9 cellular contexts compared by ENCODE assay signal in the genomic region with DNA sequence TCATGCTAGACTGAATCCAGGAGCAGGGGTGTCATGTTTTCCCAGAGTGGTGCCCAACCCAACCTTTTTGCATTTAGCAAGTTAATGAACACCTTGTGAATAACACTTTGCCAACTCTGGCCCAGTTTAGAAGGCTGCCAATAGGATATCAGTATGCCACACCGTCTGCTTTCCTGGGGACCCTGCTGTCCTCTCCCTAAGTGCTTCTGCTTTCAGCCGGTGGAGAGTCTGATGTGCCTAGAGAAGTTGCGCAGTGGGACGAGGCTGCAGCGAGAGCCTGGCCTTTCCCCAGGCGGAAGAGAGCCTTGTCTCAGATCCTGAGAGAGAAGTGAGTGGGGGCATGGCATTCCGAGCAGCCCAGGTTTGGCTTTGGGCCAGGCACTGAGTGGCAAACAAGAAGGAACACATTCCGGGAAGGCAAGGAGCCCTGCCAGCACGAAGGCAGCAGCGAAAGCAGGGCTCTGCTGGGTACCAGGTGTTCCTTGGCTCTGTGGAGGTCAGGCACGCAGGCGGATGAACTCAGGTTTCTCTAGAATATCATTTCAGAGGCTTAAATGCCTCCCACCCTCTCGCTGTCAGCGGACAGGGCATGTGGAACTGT. TPM values are rescaled to one million over a fixed set of nuclear protein-coding genes. Genes with fewer than 3 reads are reported as not detected.
DNase-seq lines count a peak whose midpoint lies in the region; ATAC-seq and TF ChIP-seq lines count a peak whose summit lies in the region.
"Had no signal": no experiment of that assay in that cellular context is flagged by ENCODE, and none has a peak within 500 bp of the region (broad histone marks: within the 10 kb centered on the region; RNA-seq: fewer than 3 reads in every experiment).

No MANE protein-coding gene starts in this region.

- H3K36me3 ChIP-seq in lung (ENCODE audit: control insufficient read depth in 2 of 2, insufficient read depth in 2 of 2, low read length in 2 of 2) (no peaks in the 10 kb centered on the region), upper lobe of left lung (no peaks in the 10 kb centered on the region)

- H3K4me1 ChIP-seq in lung (ENCODE audit: control insufficient read depth in 2 of 2, insufficient read depth in 2 of 2, low read length in 2 of 2) (peaks cover 0 to 6% of the 10 kb centered on the region in 2 donors), upper lobe of left lung (peaks cover 22 to 35% (median 29%) of the 10 kb centered on the region in 4 donors)

- H3K4me3 ChIP-seq in lung, result peak overlapping the region; percentile 10
- H3K4me3 ChIP-seq in upper lobe of left lung, result peak overlapping the region in 3 of 4 donors; percentile 33 to 57 (median 53)

- H3K36me3 Mint-ChIP-seq in chondrocyte (ENCODE audit: low read depth) (no peaks in the 10 kb centered on the region), endothelial cell (ENCODE audit: low read depth, unreplicated experiment) (no peaks in the 10 kb centered on the region)

- H3K27me3 Mint-ChIP-seq in chondrocyte (ENCODE audit: low read depth), result no peaks in the 10 kb centered on the region
- peaks cover 4% of the 10 kb centered on the region for H3K27me3 Mint-ChIP-seq in endothelial cell (ENCODE audit: unreplicated experiment)

- TF ChIP-seq POLR2A in upper lobe of left lung (IDR thresholded peaks at IDR 0.05), result peak in 1 of 4 donors; percentile 61

- H3K4me1 Mint-ChIP-seq in chondrocyte (ENCODE audit: low read depth) (peaks cover 12% of the 10 kb centered on the region), endothelial cell (ENCODE audit: unreplicated experiment) (no peaks in the 10 kb centered on the region)

- DNase-seq in DMS53 (lab: John Stamatoyannopoulos, UW), result peak; percentile 68
- DNase-seq in NCI-H345 (lab: John Stamatoyannopoulos, UW), result peak; percentile 57
- no peak for DNase-seq in chondrocyte (ENCODE audit: low spot score)
- peak; percentile 94 for DNase-seq in lung (ENCODE audit: low spot score)
- DNase-seq in upper lobe of left lung, result peak; percentile 34 to 93
- DNase-seq in activated effector memory CD4-positive, alpha-beta T cell treated with Interleukin-2 at 50 U/mL for 16 hours, result no peak
- no peak for DNase-seq in endothelial cell (ENCODE audit: low spot score)

- H3K9me3 Mint-ChIP-seq in chondrocyte (ENCODE audit: low read depth) (no peaks in the 10 kb centered on the region), endothelial cell (ENCODE audit: unreplicated experiment) (no peaks in the 10 kb centered on the region)

- H3K9me3 ChIP-seq in lung (ENCODE audit: control insufficient read depth in 2 of 2, insufficient read depth in 1 of 2, low read length in 1 of 2), result no peaks in the 10 kb centered on the region
- H3K9me3 ChIP-seq in upper lobe of left lung, result no peaks in the 10 kb centered on the region

- H3K27ac Mint-ChIP-seq in chondrocyte (ENCODE audit: unreplicated experiment), result peak overlapping the region; percentile 80
- H3K27ac Mint-ChIP-seq in endothelial cell (ENCODE audit: unreplicated experiment), result no peak overlapping the region

- TF ChIP-seq EP300 in upper lobe of left lung (IDR thresholded peaks at IDR 0.05), result peak in 3 of 4 donors; percentile 72 to 94 (median 75)

- 29 to 51% methylated on average over 14 of the region's 14 CpGs for WGBS in lung, 2 donors
- 20 to 47% methylated on average over 9 to 14 of the region's 14 CpGs for WGBS in upper lobe of left lung, 2 donors

- peak overlapping the region in 1 of 2 donors; percentile 65 for H3K27ac ChIP-seq in lung (ENCODE audit: low read depth in 1 of 2, low read length in 1 of 2)
- H3K27ac ChIP-seq in upper lobe of left lung, result peak overlapping the region; percentile 72 to 85 (median 76)

- peak overlapping the region; percentile 71 for H3K4me3 Mint-ChIP-seq in chondrocyte (ENCODE audit: unreplicated experiment)
- no peak overlapping the region for H3K4me3 Mint-ChIP-seq in endothelial cell (ENCODE audit: unreplicated experiment)

- H3K27me3 ChIP-seq in lung (ENCODE audit: control insufficient read depth, insufficient read depth), result no peaks in the 10 kb centered on the region
- H3K27me3 ChIP-seq in upper lobe of left lung, result no peaks in the 10 kb centered on the region

- peak; percentile 63 for ATAC-seq in lung (ENCODE audit: insufficient read depth, low FRiP score)
- ATAC-seq in upper lobe of left lung (ENCODE audit: low FRiP score in 2 of 2), result peak; percentile 69 to 89
- ATAC-seq in HG02870 (IDR thresholded peaks at IDR 0.05; ENCODE audit: unreplicated experiment), result no peak

- no peak for TF ChIP-seq CTCF in chondrocyte (IDR thresholded peaks at IDR 0.05)
- TF ChIP-seq CTCF in lung (IDR thresholded peaks at IDR 0.05; ENCODE audit: control extremely low read depth, extremely low read depth), result no peak
- no peak for TF ChIP-seq CTCF in upper lobe of left lung (IDR thresholded peaks at IDR 0.05)
- no peak for TF ChIP-seq CTCF in endothelial cell (IDR thresholded peaks at IDR 0.05; ENCODE audit: unreplicated experiment)

RNA-seq across cellular contexts. Expression of gene SENP8, which starts 36.9 kb away (rescaled TPM):
- total RNA-seq in chondrocyte (2.9 to 4.0 TPM (median 3.0 TPM) in 3 replicates), lung (1 to 10 TPM; 3.5 TPM), upper lobe of left lung (1 to 10 TPM in 3 of 6 donors, under 1 TPM in 2, not detected in 1; 0.55 to 3.8 (median 3.0) TPM), endothelial cell (ENCODE audit: unreplicated experiment) (4.1 TPM)
- polyA plus RNA-seq in lung, result 1 to 10 TPM; 1.5 to 1.7 TPM

RNA-seq across cellular contexts. Expression of gene MYO9A, which starts 37.2 kb away (rescaled TPM):
- total RNA-seq in chondrocyte, result 41.8 to 46.0 TPM (median 42.0 TPM) in 3 replicates
- 100 to 1,000 TPM in 1 of 2 donors, 10 to 100 TPM in 1; 61.3 to 173 TPM for total RNA-seq in lung
- polyA plus RNA-seq in lung, result 1 to 10 TPM; 4.5 to 7.5 TPM
- total RNA-seq in upper lobe of left lung, result 100 to 1,000 TPM in 2 of 6 donors, 10 to 100 TPM in 4; 53.2 to 143 (median 76.5) TPM
- total RNA-seq in endothelial cell (ENCODE audit: unreplicated experiment), result 39.2 TPM

RNA-seq across cellular contexts. Expression of gene GRAMD2A, which starts 42.5 kb away (rescaled TPM):
- total RNA-seq in chondrocyte (0.32 to 0.77 TPM (median 0.65 TPM) in 3 replicates), lung (10 to 100 TPM in 1 of 2 donors, 1 to 10 TPM in 1; 4.0 to 25.2 TPM), upper lobe of left lung (10 to 100 TPM; 26.7 to 52.4 (median 32.9) TPM), endothelial cell (ENCODE audit: unreplicated experiment) (0.31 TPM)
- polyA plus RNA-seq in lung, result 10 to 100 TPM in 1 of 2 donors, 1 to 10 TPM in 1; 8.4 to 13.0 TPM
- total RNA-seq: mononuclear cell had no signal

Comparison
In these comparisons a context has a peak if more than half of its experiments do, and no peak if none do; other contexts are left out.
1. DNase-seq: peak in DMS53 (single experiment), NCI-H345 (single experiment), lung (single experiment) and upper lobe of left lung (2 of 2); none in chondrocyte (single experiment), activated effector memory CD4-positive, alpha-beta T cell treated with Interleukin-2 at 50 U/mL for 16 hours (single experiment) and endothelial cell (single experiment).